Comparison of ENCODE assay signal across 14 cellular contexts in genomic region chr16:19393226-19394074, GRCh38. TPM values are rescaled to one million over a fixed set of nuclear protein-coding genes. Genes with fewer than 3 reads are reported as not detected.
DNase-seq lines count a peak whose midpoint lies in the region; TF ChIP-seq lines count a peak whose summit lies in the region.
"Had no signal": no experiment of that assay in that cellular context is flagged by ENCODE, and none has a peak within 500 bp of the region (broad histone marks: within the 10 kb centered on the region; RNA-seq: fewer than 3 reads in every experiment).

No MANE protein-coding gene starts in this region.

- no peak for TF ChIP-seq CTCF in neural progenitor cell (IDR thresholded peaks at IDR 0.05)

- H3K4me3 ChIP-seq in neural progenitor cell, result no peak overlapping the region
- H3K4me3 ChIP-seq: psoas muscle had no signal

- no peaks in the 10 kb centered on the region for H3F3A ChIP-seq in neural progenitor cell (ENCODE audit: low read depth)

- peaks cover 4% of the 10 kb centered on the region for H3K27me3 Mint-ChIP-seq in neural progenitor cell (ENCODE audit: insufficient read depth, low read depth)

- H3K4me1 Mint-ChIP-seq in neural progenitor cell, result peaks cover 46% of the 10 kb centered on the region
- H3K4me1 Mint-ChIP-seq: CD4-positive, CD25-positive, alpha-beta regulatory T cell had no signal

- peak overlapping the region; percentile 65 for H3K27ac ChIP-seq in epithelial cell of prostate
- peak overlapping the region; percentile 35 for H3K27ac ChIP-seq in neural progenitor cell
- H3K27ac ChIP-seq in substantia nigra (ENCODE audit: low read depth, low read length, poor library complexity, severe bottlenecking), result no peak overlapping the region
- H3K27ac ChIP-seq: HL-60, psoas muscle had no signal

- H2AFZ ChIP-seq in neural progenitor cell (replicated peaks), result peak overlapping the region; percentile 97

- H3K9ac ChIP-seq in neural progenitor cell, result no peak overlapping the region

- H3K9me3 Mint-ChIP-seq in neural progenitor cell, result peaks cover 30% of the 10 kb centered on the region

- peaks cover 11% of the 10 kb centered on the region for H3K36me3 Mint-ChIP-seq in neural progenitor cell
- H3K36me3 Mint-ChIP-seq: CD4-positive, CD25-positive, alpha-beta regulatory T cell had no signal

- H3K27me3 ChIP-seq in neural progenitor cell, result no peaks in the 10 kb centered on the region

- peaks cover 12% of the 10 kb centered on the region for H3K4me1 ChIP-seq in neural progenitor cell
- H3K4me1 ChIP-seq: psoas muscle had no signal

- peak; percentile 25 for DNase-seq in EH (ENCODE audit: low read depth)
- peak; percentile 70 for DNase-seq in OCI-M1 (lab: John Stamatoyannopoulos, UW)
- peak; percentile 52 for DNase-seq in epithelial cell of prostate (ENCODE audit: low read depth, low spot score)
- peak; percentile 55 for DNase-seq in neural progenitor cell (ENCODE audit: low spot score)
- no peak for DNase-seq in substantia nigra (lab: John Stamatoyannopoulos, UW)
- no peak for DNase-seq in stimulated activated naive CD4-positive, alpha-beta T cell (lab: John Stamatoyannopoulos, UW)
- DNase-seq in NCI-H1436 (lab: John Stamatoyannopoulos, UW), result no peak
- no peak for DNase-seq in SHP77 treated with DMSO at 0.1 percent for 48 hours (lab: John Stamatoyannopoulos, UW)
- DNase-seq: CD4-positive, CD25-positive, alpha-beta regulatory T cell; hypothalamus; NCI-H446; psoas muscle; T-helper 1 cell had no signal

- peak overlapping the region; percentile 74 for H3K4me3 Mint-ChIP-seq in neural progenitor cell
- H3K4me3 Mint-ChIP-seq: CD4-positive, CD25-positive, alpha-beta regulatory T cell had no signal

- H4K20me1 ChIP-seq in neural progenitor cell (ENCODE audit: low read depth), result no peaks in the 10 kb centered on the region

- H3K4me2 ChIP-seq in neural progenitor cell, result peak overlapping the region; percentile 52

- H3K27ac Mint-ChIP-seq in neural progenitor cell, result peak overlapping the region; percentile 100
- H3K27ac Mint-ChIP-seq: CD4-positive, CD25-positive, alpha-beta regulatory T cell had no signal

- no peaks in the 10 kb centered on the region for H3K36me3 ChIP-seq in neural progenitor cell

- no peaks in the 10 kb centered on the region for H3K9me3 ChIP-seq in neural progenitor cell (ENCODE audit: low read depth)
- H3K9me3 ChIP-seq: psoas muscle had no signal

- H3K79me2 ChIP-seq in neural progenitor cell (ENCODE audit: low read depth), result no peaks in the 10 kb centered on the region

RNA-seq across cellular contexts. Expression of gene TMC5, which starts 24.2 kb away (rescaled TPM):
- total RNA-seq in neural progenitor cell (ENCODE audit: low replicate concordance), result 0.32 and 0.40 TPM in 2 replicates
- total RNA-seq: CD4-positive, CD25-positive, alpha-beta regulatory T cell; psoas muscle had no signal

Comparison
In these comparisons a context has a peak if more than half of its experiments do, and no peak if none do; other contexts are left out.
1. DNase-seq: peak in EH (single experiment), OCI-M1 (single experiment), epithelial cell of prostate (single experiment) and neural progenitor cell (single experiment); none in substantia nigra (0 of 49), stimulated activated naive CD4-positive, alpha-beta T cell (0 of 6), NCI-H1436 (single experiment) and SHP77 treated with DMSO at 0.1 percent for 48 hours (single experiment).